Comparison of ENCODE assay signal across 11 cellular contexts in genomic region chr3:38150780-38151528, GRCh38. TPM values are rescaled to one million over a fixed set of nuclear protein-coding genes. Genes with fewer than 3 reads are reported as not detected.
A peak's percentile ranks its signal among the peaks of the same experiment; 100 is the strongest.
DNase-seq lines count a peak whose midpoint lies in the region; ATAC-seq, FAIRE-seq and TF ChIP-seq lines count a peak whose summit lies in the region.
"Had no signal": no experiment of that assay in that cellular context is flagged by ENCODE, and none has a peak within 500 bp of the region (broad histone marks: within the 10 kb centered on the region; RNA-seq: fewer than 3 reads in every experiment).

No MANE protein-coding gene starts in this region.

- H3K27ac Mint-ChIP-seq in activated CD4-positive, alpha-beta T cell treated with anti-CD3 and anti-CD28 coated beads, Interleukin-2, amount 10 ng/mL, durations not matched to agents 7 days and 5 days, result peak overlapping the region; percentile 90
- H3K27ac Mint-ChIP-seq in stimulated activated memory B cell treated with anti-CD40 and anti-IgM and Interleukin-4, amounts not matched to agents 10 μg/mL and 1 μg/mL and 100 μg/mL, for 72 hours, result peak overlapping the region; percentile 56

- intact Hi-C loops in head of caudate nucleus (cut with DNase I), result no loop called here

- no peaks in the 10 kb centered on the region for H4K20me1 ChIP-seq in osteoblast (ENCODE audit: insufficient read depth, low read length)

- no peaks in the 10 kb centered on the region for H3K27me3 ChIP-seq in esophagus (ENCODE audit: control insufficient read depth in 1 of 2, insufficient read depth in 2 of 2, low read length in 2 of 2)
- no peaks in the 10 kb centered on the region for H3K27me3 ChIP-seq in osteoblast (ENCODE audit: insufficient read depth, low read length)
- H3K27me3 ChIP-seq: tibial nerve had no signal

- no peaks in the 10 kb centered on the region for H3K36me3 ChIP-seq in esophagus (ENCODE audit: control insufficient read depth in 2 of 2, insufficient read depth in 2 of 2, low read length in 1 of 2)
- H3K36me3 ChIP-seq in osteoblast (ENCODE audit: insufficient read depth, low read length), result no peaks in the 10 kb centered on the region
- H3K36me3 ChIP-seq: tibial nerve had no signal

- 76 to 78% methylated on average over 3 of the region's 3 CpGs for WGBS in esophagus, 2 donors

- H3K4me3 Mint-ChIP-seq in activated CD4-positive, alpha-beta T cell treated with anti-CD3 and anti-CD28 coated beads, Interleukin-2, amount 10 ng/mL, durations not matched to agents 7 days and 5 days, result no peak overlapping the region
- no peak overlapping the region for H3K4me3 Mint-ChIP-seq in stimulated activated memory B cell treated with anti-CD40 and anti-IgM and Interleukin-4, amounts not matched to agents 10 μg/mL and 1 μg/mL and 100 μg/mL, for 72 hours

- peak; percentile 7 for DNase-seq in activated CD4-positive, alpha-beta T cell treated with anti-CD3 and anti-CD28 coated beads, Interleukin-2, amount 10 ng/mL, durations not matched to agents 7 days and 5 days
- DNase-seq in activated CD4-positive, alpha-beta T cell treated with anti-CD3 and anti-CD28 coated beads for 48 hours, result no peak
- DNase-seq in RPMI7951 (ENCODE audit: low read depth) (peak; percentile 15), RCC 7860 (ENCODE audit: low spot score) (no peak), head of caudate nucleus (no peak), osteoblast (ENCODE audit: insufficient read length, low spot score, missing footprints) (no peak)
- DNase-seq: activated T-cell treated with anti-CD3 and anti-CD28 coated beads, Interleukin-2, amount 50 U/mL, for 1 hour had no signal

- H3K4me1 ChIP-seq in esophagus (ENCODE audit: control insufficient read depth in 2 of 2, insufficient read depth in 2 of 2, low read length in 1 of 2) (peaks cover 0 to 1% of the 10 kb centered on the region in 2 donors), osteoblast (ENCODE audit: insufficient read depth, low read length) (peaks cover 9% of the 10 kb centered on the region)
- H3K4me1 ChIP-seq: tibial nerve had no signal

- TF ChIP-seq CTCF in osteoblast (IDR thresholded peaks at IDR 0.05; ENCODE audit: extremely low read depth, low read depth, low read length), result no peak

- peak overlapping the region; percentile 83 to 96 for H3K27ac ChIP-seq in esophagus (ENCODE audit: low read depth in 2 of 2, low read length in 1 of 2)
- no peak overlapping the region for H3K27ac ChIP-seq in osteoblast (ENCODE audit: low read depth, low read length)
- H3K27ac ChIP-seq: tibial nerve had no signal

- peaks cover 11% of the 10 kb centered on the region for H3K36me3 Mint-ChIP-seq in activated CD4-positive, alpha-beta T cell treated with anti-CD3 and anti-CD28 coated beads, Interleukin-2, amount 10 ng/mL, durations not matched to agents 7 days and 5 days (ENCODE audit: low read depth)
- no peaks in the 10 kb centered on the region for H3K36me3 Mint-ChIP-seq in stimulated activated memory B cell treated with anti-CD40 and anti-IgM and Interleukin-4, amounts not matched to agents 10 μg/mL and 1 μg/mL and 100 μg/mL, for 72 hours

- H3K9me3 Mint-ChIP-seq in activated CD4-positive, alpha-beta T cell treated with anti-CD3 and anti-CD28 coated beads, Interleukin-2, amount 10 ng/mL, durations not matched to agents 7 days and 5 days, result peaks cover 25% of the 10 kb centered on the region
- H3K9me3 Mint-ChIP-seq in stimulated activated memory B cell treated with anti-CD40 and anti-IgM and Interleukin-4, amounts not matched to agents 10 μg/mL and 1 μg/mL and 100 μg/mL, for 72 hours, result peaks cover 5% of the 10 kb centered on the region

- ATAC-seq in stimulated activated memory B cell treated with anti-CD40 and anti-IgM and Interleukin-4, amounts not matched to agents 10 μg/mL and 1 μg/mL and 100 μg/mL, for 72 hours, result no peak

- H3K9me3 ChIP-seq in esophagus (ENCODE audit: control insufficient read depth in 2 of 2, insufficient read depth in 1 of 2, low read depth in 1 of 2, low read length in 1 of 2) (peaks cover 0 to 2% of the 10 kb centered on the region in 2 donors), osteoblast (ENCODE audit: low read depth, low read length) (no peaks in the 10 kb centered on the region)

- H3K4me3 ChIP-seq in esophagus (ENCODE audit: low read depth in 1 of 2, low read length in 2 of 2) (no peak overlapping the region), osteoblast (ENCODE audit: insufficient read depth, low read length) (no peak overlapping the region)
- H3K4me3 ChIP-seq: tibial nerve had no signal

- POLR2A ChIA-PET in activated CD4-positive, alpha-beta T cell treated with anti-CD3 and anti-CD28 coated beads, Interleukin-2, amount 10 ng/mL, durations not matched to agents 7 days and 5 days (lab: Charles Lee), result no interaction called here

- H3K27me3 Mint-ChIP-seq in activated CD4-positive, alpha-beta T cell treated with anti-CD3 and anti-CD28 coated beads, Interleukin-2, amount 10 ng/mL, durations not matched to agents 7 days and 5 days, result no peaks in the 10 kb centered on the region
- H3K27me3 Mint-ChIP-seq in stimulated activated memory B cell treated with anti-CD40 and anti-IgM and Interleukin-4, amounts not matched to agents 10 μg/mL and 1 μg/mL and 100 μg/mL, for 72 hours, result no peaks in the 10 kb centered on the region

- no peak for FAIRE-seq in RCC 7860 (lab: Jason Lieb, UNC)
- FAIRE-seq: colon had no signal

- H3K4me2 ChIP-seq in osteoblast (ENCODE audit: insufficient read depth, low read length), result no peak overlapping the region

- H2AFZ ChIP-seq in osteoblast (ENCODE audit: low read length), result no peak overlapping the region

- no peaks in the 10 kb centered on the region for H3K79me2 ChIP-seq in osteoblast (ENCODE audit: insufficient read depth, low read length)

- peaks cover 39% of the 10 kb centered on the region for H3K4me1 Mint-ChIP-seq in activated CD4-positive, alpha-beta T cell treated with anti-CD3 and anti-CD28 coated beads, Interleukin-2, amount 10 ng/mL, durations not matched to agents 7 days and 5 days
- H3K4me1 Mint-ChIP-seq in stimulated activated memory B cell treated with anti-CD40 and anti-IgM and Interleukin-4, amounts not matched to agents 10 μg/mL and 1 μg/mL and 100 μg/mL, for 72 hours, result peaks cover 46% of the 10 kb centered on the region

- CTCF ChIA-PET in activated CD4-positive, alpha-beta T cell treated with anti-CD3 and anti-CD28 coated beads, Interleukin-2, amount 10 ng/mL, durations not matched to agents 7 days and 5 days (lab: Charles Lee), result interaction anchor here (4.0 kb wide), 1 partner anchor 13 kb away, joined by 23 read pairs; the partner anchor contains the start of gene OXSR1

RNA-seq across cellular contexts. Expression of gene MYD88, which starts 12.5 kb away (rescaled TPM):
- total RNA-seq in activated CD4-positive, alpha-beta T cell treated with anti-CD3 and anti-CD28 coated beads, Interleukin-2, amount 10 ng/mL, durations not matched to agents 7 days and 5 days, result 10 to 100 TPM; 74.1 to 91.1 TPM
- total RNA-seq in RPMI7951 (2014; rRNA removed; shearing (Covaris generic)), result 3.2 and 4.4 TPM in 2 replicates
- 10 to 100 TPM; 26.5 to 44.0 TPM for polyA plus RNA-seq in esophagus
- 8.7 and 10.3 TPM in 2 replicates for total RNA-seq in osteoblast

RNA-seq across cellular contexts. Expression of gene ACAA1, which starts 14.0 kb away (rescaled TPM):
- total RNA-seq in activated CD4-positive, alpha-beta T cell treated with anti-CD3 and anti-CD28 coated beads, Interleukin-2, amount 10 ng/mL, durations not matched to agents 7 days and 5 days, result 100 to 1,000 TPM in 1 of 2 experiments, 10 to 100 TPM in 1; 93.8 to 114 TPM
- total RNA-seq in RPMI7951 (2014; rRNA removed; shearing (Covaris generic)), result 12.5 and 18.3 TPM in 2 replicates
- polyA plus RNA-seq in esophagus, result 100 to 1,000 TPM in 1 of 2 donors, 10 to 100 TPM in 1; 79.4 to 101 TPM
- 17.4 and 20.0 TPM in 2 replicates for total RNA-seq in osteoblast

RNA-seq across cellular contexts. Expression of gene OXSR1, which starts 14.4 kb away (rescaled TPM):
- 10 to 100 TPM; 52.4 to 57.3 TPM for total RNA-seq in activated CD4-positive, alpha-beta T cell treated with anti-CD3 and anti-CD28 coated beads, Interleukin-2, amount 10 ng/mL, durations not matched to agents 7 days and 5 days
- total RNA-seq in RPMI7951 (2014; rRNA removed; shearing (Covaris generic)), result 50.9 and 58.8 TPM in 2 replicates
- polyA plus RNA-seq in esophagus, result 10 to 100 TPM; 21.7 to 27.5 TPM
- 44.2 and 50.3 TPM in 2 replicates for total RNA-seq in osteoblast

Comparison
In these comparisons a context has a peak if more than half of its experiments do, and no peak if none do; other contexts are left out.
1. DNase-seq: peak in activated CD4-positive, alpha-beta T cell treated with anti-CD3 and anti-CD28 coated beads, Interleukin-2, amount 10 ng/mL, durations not matched to agents 7 days and 5 days (single experiment) and RPMI7951 (single experiment); none in activated CD4-positive, alpha-beta T cell treated with anti-CD3 and anti-CD28 coated beads for 48 hours (single experiment), RCC 7860 (single experiment), head of caudate nucleus (0 of 42) and osteoblast (single experiment).